ENCODE assay signal across 10 cellular contexts in the genomic region with DNA sequence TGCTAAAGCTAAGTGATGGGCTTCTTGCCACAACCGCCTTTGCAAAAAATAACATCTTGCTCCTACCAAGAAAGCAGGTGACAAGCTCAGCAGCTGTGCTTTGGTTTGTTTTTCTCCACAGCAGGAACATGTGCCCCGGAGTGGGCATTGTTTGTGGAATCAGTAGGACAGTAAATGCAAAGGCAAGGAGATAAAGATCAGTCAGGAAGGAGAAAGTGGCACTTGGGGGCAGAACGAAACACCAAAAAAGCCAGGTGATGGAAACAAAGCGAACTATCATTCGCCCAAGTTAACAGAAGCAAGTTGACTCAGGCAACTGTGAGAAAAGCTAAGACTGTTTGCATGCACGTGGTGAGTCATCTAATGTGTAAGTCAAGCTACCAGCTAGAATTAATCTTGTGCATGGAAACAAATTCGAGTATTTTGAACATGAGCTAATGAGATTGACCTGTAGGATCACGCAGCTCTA.
DNase-seq lines count a peak whose midpoint lies in the region; ATAC-seq and TF ChIP-seq lines count a peak whose summit lies in the region.
"Had no signal": no experiment of that assay in that cellular context is flagged by ENCODE, and none has a peak within 500 bp of the region (broad histone marks: within the 10 kb centered on the region; RNA-seq: fewer than 3 reads in every experiment).

No MANE protein-coding gene starts in this region.

- H2AFZ ChIP-seq in mesenchymal stem cell (ENCODE audit: low read depth, low read length): no peak overlapping the region

- H4K8ac ChIP-seq in mesenchymal stem cell (ENCODE audit: low read length): no peak overlapping the region

- H3K36me3 ChIP-seq in MG63 (no peaks in the 10 kb centered on the region), mesenchymal stem cell (ENCODE audit: control insufficient read depth in 1 of 2, insufficient read depth in 2 of 2, low read depth in 1 of 2, low read length in 2 of 2) (no peaks in the 10 kb centered on the region), uterus (no peaks in the 10 kb centered on the region)

- H3K27ac ChIP-seq in mesenchymal stem cell (ENCODE audit: low read length, poor library complexity, severe bottlenecking) (no peak overlapping the region), uterus (no peak overlapping the region)

- no peak overlapping the region for H3K9ac ChIP-seq in mesenchymal stem cell (ENCODE audit: low read length)

- 48% methylated on average over 8 of the region's 8 CpGs for WGBS in mesenchymal stem cell

- H2BK12ac ChIP-seq in mesenchymal stem cell (ENCODE audit: low read length in 2 of 2): no peak overlapping the region

- peaks cover 3% of the 10 kb centered on the region; the same call in 1 of the 2 replicates for H3K9me3 ChIP-seq in MG63
- no peaks in the 10 kb centered on the region for H3K9me3 ChIP-seq in mesenchymal stem cell (ENCODE audit: control insufficient read depth, low read length)
- H3K9me3 ChIP-seq in uterus: no peaks in the 10 kb centered on the region

- H4K91ac ChIP-seq in mesenchymal stem cell (ENCODE audit: low read length): no peak overlapping the region

- H3K18ac ChIP-seq in mesenchymal stem cell (ENCODE audit: low read depth in 1 of 2, low read length in 2 of 2): no peak overlapping the region

- H2BK5ac ChIP-seq in mesenchymal stem cell (ENCODE audit: low read depth, low read length, poor library complexity, severe bottlenecking): no peak overlapping the region

- no peak overlapping the region for H3K14ac ChIP-seq in mesenchymal stem cell (ENCODE audit: low read length in 2 of 2)

- H3K4ac ChIP-seq in mesenchymal stem cell (ENCODE audit: low read depth in 1 of 2, low read length in 2 of 2): no peak overlapping the region

- H3K4me1 ChIP-seq in mesenchymal stem cell (ENCODE audit: control insufficient read depth, insufficient read depth, low read depth, low read length) (no peaks in the 10 kb centered on the region), uterus (no peaks in the 10 kb centered on the region)

- no peaks in the 10 kb centered on the region for H3K79me1 ChIP-seq in mesenchymal stem cell (replicated peaks; ENCODE audit: low read length, poor library complexity, severe bottlenecking)

- DNase-seq in DMS79 (lab: John Stamatoyannopoulos, UW): peak; percentile 73
- DNase-seq in MG63: peak; percentile 39
- peak; percentile 23 for DNase-seq in activated naive CD4-positive, alpha-beta T cell treated with anti-CD3 and anti-CD28 coated beads, Interleukin-2, amount 50 U/mL, for 16 hours
- peak; percentile 87 for DNase-seq in mesenchymal stem cell
- no peak for DNase-seq in uterus
- no peak for DNase-seq in C1 segment of cervical spinal cord (lab: John Stamatoyannopoulos, UW)
- DNase-seq: central memory CD4-positive, alpha-beta T cell; RPMI8226 had no signal

- no peak overlapping the region for H2BK15ac ChIP-seq in mesenchymal stem cell (ENCODE audit: low read depth, poor library complexity, severe bottlenecking)

- no peak for TF ChIP-seq POLR2A in uterus (IDR thresholded peaks at IDR 0.05)

- H3K4me2 ChIP-seq in mesenchymal stem cell (ENCODE audit: low read length, poor library complexity, severe bottlenecking): no peak overlapping the region

- TF ChIP-seq CTCF in uterus (IDR thresholded peaks at IDR 0.05): no peak

- no peak overlapping the region for H3K23ac ChIP-seq in mesenchymal stem cell (ENCODE audit: low read length in 2 of 2)

- no peaks in the 10 kb centered on the region for H3K27me3 ChIP-seq in MG63
- no peaks in the 10 kb centered on the region for H3K27me3 ChIP-seq in mesenchymal stem cell (ENCODE audit: control insufficient read depth in 1 of 2, insufficient read depth in 1 of 2, low read length in 2 of 2)
- no peaks in the 10 kb centered on the region for H3K27me3 ChIP-seq in uterus

- intact Hi-C loops in uterus (cut with DNase I; ENCODE audit: low total_unique reads): no loop called here

- H3K4me3 ChIP-seq in MG63 (no peak overlapping the region), mesenchymal stem cell (ENCODE audit: insufficient read depth in 1 of 2, low read depth in 1 of 2, low read length in 2 of 2) (no peak overlapping the region), uterus (no peak overlapping the region)

- ATAC-seq in GM21390 (IDR thresholded peaks at IDR 0.05; ENCODE audit: unreplicated experiment): no peak
- ATAC-seq in HG03457 (IDR thresholded peaks at IDR 0.05; ENCODE audit: unreplicated experiment): no peak

- H2AK5ac ChIP-seq in mesenchymal stem cell (ENCODE audit: low read length, severe bottlenecking): no peak overlapping the region

- H2BK120ac ChIP-seq in mesenchymal stem cell (ENCODE audit: low read depth, low read length): no peak overlapping the region

Comparison
In these comparisons a context has a peak if more than half of its experiments do, and no peak if none do; other contexts are left out.
1. DNase-seq: peak in DMS79 (single experiment), MG63 (single experiment), activated naive CD4-positive, alpha-beta T cell treated with anti-CD3 and anti-CD28 coated beads, Interleukin-2, amount 50 U/mL, for 16 hours (single experiment) and mesenchymal stem cell (single experiment); none in uterus (0 of 2) and C1 segment of cervical spinal cord (0 of 14).